ENCODE assay signal across 16 cellular contexts in the genomic region with DNA sequence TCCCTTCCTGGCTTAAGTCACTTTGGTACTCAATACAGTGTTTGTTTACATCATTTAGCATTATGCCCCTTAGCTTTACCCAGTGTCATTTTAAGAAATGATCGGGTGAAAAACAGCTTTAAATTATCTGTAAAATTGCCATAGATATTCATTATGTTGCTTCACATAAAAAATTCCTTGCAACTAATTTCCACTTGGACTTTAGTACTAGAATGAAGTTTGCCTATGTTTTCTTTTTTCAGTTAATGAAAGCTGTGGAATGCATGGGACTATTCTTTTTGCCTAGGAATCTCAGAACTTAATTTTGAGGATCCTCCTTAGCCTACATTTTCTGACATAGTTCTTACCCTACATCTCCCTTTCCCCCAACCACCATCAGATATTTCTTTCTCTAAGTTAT.
"Had no signal": no experiment of that assay in that cellular context is flagged by ENCODE, and none has a peak within 500 bp of the region (broad histone marks: within the 10 kb centered on the region; RNA-seq: fewer than 3 reads in every experiment).

No MANE protein-coding gene starts in this region.

- H3K27ac ChIP-seq: dorsolateral prefrontal cortex, vagina had no signal

- ATAC-seq: left lobe of liver had no signal

- DNase-seq: activated CD4-positive, alpha-beta memory T cell treated with anti-CD3 and anti-CD28 coated beads for 36 hours; activated CD4-positive, CD25-positive, alpha-beta regulatory T cell treated with anti-CD3 and anti-CD28 coated beads, Interleukin-2, amount 50 U/mL, for 72 hours; activated gamma-delta T cell; activated T-cell treated with anti-CD3 and anti-CD28 coated beads, Interleukin-2, amount 50 U/mL, for 4 hours; amygdala; dorsolateral prefrontal cortex; foreskin melanocyte; heart left ventricle; T-helper 2 cell had no signal

- H3K4me3 Mint-ChIP-seq: activated CD4-positive, alpha-beta memory T cell treated with anti-CD3 and anti-CD28 coated beads for 36 hours; activated naive CD8-positive, alpha-beta T cell; activated T-cell treated with anti-CD3 and anti-CD28 coated beads, Interleukin-2, amount 50 U/mL, for 4 hours; memory B cell; neural crest cell had no signal

- FAIRE-seq: bronchial epithelial cell, islet of Langerhans had no signal

- H3K9me3 Mint-ChIP-seq: activated CD4-positive, alpha-beta memory T cell treated with anti-CD3 and anti-CD28 coated beads for 36 hours; activated T-cell treated with anti-CD3 and anti-CD28 coated beads, Interleukin-2, amount 50 U/mL, for 4 hours; memory B cell had no signal

- H3K36me3 Mint-ChIP-seq: memory B cell had no signal

- H3K27ac Mint-ChIP-seq: activated CD4-positive, alpha-beta memory T cell treated with anti-CD3 and anti-CD28 coated beads for 36 hours; activated naive CD8-positive, alpha-beta T cell; memory B cell had no signal

- H3K27me3 Mint-ChIP-seq: activated CD4-positive, alpha-beta memory T cell treated with anti-CD3 and anti-CD28 coated beads for 36 hours; activated naive CD8-positive, alpha-beta T cell had no signal

- H3K27me3 ChIP-seq: heart left ventricle, vagina had no signal

- H3K4me1 ChIP-seq: vagina had no signal

- H3K4me3 ChIP-seq: dorsolateral prefrontal cortex, heart left ventricle, vagina had no signal

- H3K9me3 ChIP-seq: heart left ventricle, vagina had no signal

- H3K4me1 Mint-ChIP-seq: memory B cell had no signal

- H3K36me3 ChIP-seq: heart left ventricle, vagina had no signal
